31 cellular contexts compared by ENCODE assay signal in the genomic region with DNA sequence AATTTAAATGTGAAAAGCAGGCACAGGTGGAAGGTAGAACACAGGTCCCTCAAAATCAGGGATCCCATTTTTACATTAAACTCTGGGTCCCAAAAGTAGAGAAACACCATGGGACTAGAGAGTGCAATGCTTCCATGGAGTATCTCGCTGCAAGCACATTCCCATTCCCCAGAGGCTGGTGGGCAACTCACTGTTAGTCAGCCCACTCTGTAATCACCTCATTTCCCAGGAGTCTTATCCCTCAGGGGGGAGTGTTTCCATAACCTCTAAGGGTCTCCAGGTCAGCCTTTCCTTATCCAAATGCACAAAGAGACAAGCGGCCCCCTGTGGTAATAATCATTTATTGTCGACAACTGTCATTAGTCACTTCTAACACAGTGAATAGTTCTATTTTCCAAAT.
"Had no signal": no experiment of that assay in that cellular context is flagged by ENCODE, and none has a peak within 500 bp of the region (broad histone marks: within the 10 kb centered on the region; RNA-seq: fewer than 3 reads in every experiment).

No MANE protein-coding gene starts in this region.

- H3K27ac ChIP-seq: ascending aorta, cardiac muscle cell, colonic mucosa, gastrocnemius medialis, ovary, prostate gland, skin epidermis, thoracic aorta, WERI-Rb-1 had no signal

- H3K4me3 ChIP-seq: ascending aorta, cardiac muscle cell, colonic mucosa, gastrocnemius medialis, ovary, prostate gland, skin epidermis, thoracic aorta had no signal

- DNase-seq: activated CD4-positive, alpha-beta memory T cell treated with anti-CD3 and anti-CD28 coated beads, Interleukin-2, amount 10 ng/mL, durations not matched to agents 7 days and 5 days; activated CD4-positive, alpha-beta T cell treated with anti-CD3 and anti-CD28 coated beads, Interleukin-2, amount 10 ng/mL, durations not matched to agents 7 days and 5 days; activated CD4-positive, CD25-positive, alpha-beta regulatory T cell treated with anti-CD3 and anti-CD28 coated beads, Interleukin-2, amount 50 U/mL, for 72 hours; activated CD8-positive, alpha-beta memory T cell treated with anti-CD3 and anti-CD28 coated beads, Interleukin-2, amount 50 U/mL, for 48 hours; activated gamma-delta T cell; activated naive CD4-positive, alpha-beta T cell treated with anti-CD3 and anti-CD28 coated beads, Interleukin-2, amount 10 ng/mL, durations not matched to agents 7 days and 5 days; activated naive CD8-positive, alpha-beta T cell treated with anti-CD3 and anti-CD28 coated beads, Interleukin-2, amount 10 ng/mL, durations not matched to agents 7 days and 5 days; activated T-cell treated with anti-CD3 and anti-CD28 coated beads, Interleukin-2, amount 50 U/mL, for 24 hours; cerebellar nuclear complex; colonic mucosa; effector memory CD4-positive, alpha-beta T cell; erythroblast; gastrocnemius medialis; glutamatergic neuron; left ventricle myocardium superior; ovary; retina; stimulated activated CD4-positive, alpha-beta T cell treated with anti-CD3 and anti-CD28 coated beads, Interleukin-12 subunit alpha, Interleukin-12 subunit beta, amount 100 ng/mL, for 4 hours; stimulated activated CD4-positive, alpha-beta T cell treated with anti-CD3 and anti-CD28 coated beads, Interleukin-4, amount 100 ng/mL, for 1 hour; T1000; trophoblast cell; WERI-Rb-1 had no signal

- H3K9me3 ChIP-seq: ascending aorta, colonic mucosa, gastrocnemius medialis, ovary, prostate gland, thoracic aorta had no signal

- H3K4me1 Mint-ChIP-seq: activated CD4-positive, alpha-beta memory T cell treated with anti-CD3 and anti-CD28 coated beads, Interleukin-2, amount 10 ng/mL, durations not matched to agents 7 days and 5 days; activated CD4-positive, alpha-beta T cell treated with anti-CD3 and anti-CD28 coated beads, Interleukin-2, amount 10 ng/mL, durations not matched to agents 7 days and 5 days; activated naive CD4-positive, alpha-beta T cell treated with anti-CD3 and anti-CD28 coated beads, Interleukin-2, amount 10 ng/mL, durations not matched to agents 7 days and 5 days; activated naive CD8-positive, alpha-beta T cell treated with anti-CD3 and anti-CD28 coated beads, Interleukin-2, amount 10 ng/mL, durations not matched to agents 7 days and 5 days had no signal

- H3K36me3 Mint-ChIP-seq: activated naive CD4-positive, alpha-beta T cell treated with anti-CD3 and anti-CD28 coated beads, Interleukin-2, amount 10 ng/mL, durations not matched to agents 7 days and 5 days; activated naive CD8-positive, alpha-beta T cell treated with anti-CD3 and anti-CD28 coated beads, Interleukin-2, amount 10 ng/mL, durations not matched to agents 7 days and 5 days; brain had no signal

- H3K27me3 ChIP-seq: ascending aorta, cardiac muscle cell, colonic mucosa, gastrocnemius medialis, ovary had no signal

- H3K9me3 Mint-ChIP-seq: activated CD4-positive, alpha-beta T cell treated with anti-CD3 and anti-CD28 coated beads, Interleukin-2, amount 10 ng/mL, durations not matched to agents 7 days and 5 days; activated naive CD8-positive, alpha-beta T cell treated with anti-CD3 and anti-CD28 coated beads, Interleukin-2, amount 10 ng/mL, durations not matched to agents 7 days and 5 days; nephron; stimulated activated naive CD8-positive, alpha-beta T cell treated with anti-CD3 and anti-CD28 coated beads, Interleukin-15, Interleukin-2, amounts not matched to agents 100 ng/mL and 50 ng/mL, for 24 hours had no signal

- H3K27ac Mint-ChIP-seq: activated CD4-positive, alpha-beta memory T cell treated with anti-CD3 and anti-CD28 coated beads, Interleukin-2, amount 10 ng/mL, durations not matched to agents 7 days and 5 days; activated CD4-positive, alpha-beta T cell treated with anti-CD3 and anti-CD28 coated beads, Interleukin-2, amount 10 ng/mL, durations not matched to agents 7 days and 5 days; activated naive CD4-positive, alpha-beta T cell treated with anti-CD3 and anti-CD28 coated beads, Interleukin-2, amount 10 ng/mL, durations not matched to agents 7 days and 5 days; activated naive CD8-positive, alpha-beta T cell treated with anti-CD3 and anti-CD28 coated beads, Interleukin-2, amount 10 ng/mL, durations not matched to agents 7 days and 5 days; activated T-cell treated with anti-CD3 and anti-CD28 coated beads, Interleukin-2, amount 50 U/mL, for 24 hours; brain; nephron; stimulated activated naive CD8-positive, alpha-beta T cell treated with anti-CD3 and anti-CD28 coated beads, Interleukin-15, Interleukin-2, amounts not matched to agents 100 ng/mL and 50 ng/mL, for 24 hours had no signal

- H3K4me1 ChIP-seq: ascending aorta, colonic mucosa, gastrocnemius medialis, prostate gland had no signal

- H3K27me3 Mint-ChIP-seq: activated CD4-positive, alpha-beta memory T cell treated with anti-CD3 and anti-CD28 coated beads, Interleukin-2, amount 10 ng/mL, durations not matched to agents 7 days and 5 days; activated CD4-positive, alpha-beta T cell treated with anti-CD3 and anti-CD28 coated beads, Interleukin-2, amount 10 ng/mL, durations not matched to agents 7 days and 5 days; activated naive CD4-positive, alpha-beta T cell treated with anti-CD3 and anti-CD28 coated beads, Interleukin-2, amount 10 ng/mL, durations not matched to agents 7 days and 5 days; activated naive CD8-positive, alpha-beta T cell treated with anti-CD3 and anti-CD28 coated beads, Interleukin-2, amount 10 ng/mL, durations not matched to agents 7 days and 5 days; activated T-cell treated with anti-CD3 and anti-CD28 coated beads, Interleukin-2, amount 50 U/mL, for 24 hours; stimulated activated naive CD8-positive, alpha-beta T cell treated with anti-CD3 and anti-CD28 coated beads, Interleukin-15, Interleukin-2, amounts not matched to agents 100 ng/mL and 50 ng/mL, for 24 hours had no signal

- H3K36me3 ChIP-seq: ascending aorta, cardiac muscle cell, colonic mucosa, gastrocnemius medialis, ovary, prostate gland, thoracic aorta, WERI-Rb-1 had no signal

- H3K4me3 Mint-ChIP-seq: activated CD4-positive, alpha-beta memory T cell treated with anti-CD3 and anti-CD28 coated beads, Interleukin-2, amount 10 ng/mL, durations not matched to agents 7 days and 5 days; activated CD4-positive, alpha-beta T cell treated with anti-CD3 and anti-CD28 coated beads, Interleukin-2, amount 10 ng/mL, durations not matched to agents 7 days and 5 days; activated naive CD4-positive, alpha-beta T cell treated with anti-CD3 and anti-CD28 coated beads, Interleukin-2, amount 10 ng/mL, durations not matched to agents 7 days and 5 days; activated naive CD8-positive, alpha-beta T cell treated with anti-CD3 and anti-CD28 coated beads, Interleukin-2, amount 10 ng/mL, durations not matched to agents 7 days and 5 days; activated T-cell treated with anti-CD3 and anti-CD28 coated beads, Interleukin-2, amount 50 U/mL, for 24 hours; brain; nephron; stimulated activated naive CD8-positive, alpha-beta T cell treated with anti-CD3 and anti-CD28 coated beads, Interleukin-15, Interleukin-2, amounts not matched to agents 100 ng/mL and 50 ng/mL, for 24 hours had no signal

- ATAC-seq: gastrocnemius medialis, left ventricle myocardium superior, sciatic nerve had no signal
